Comparison of ENCODE assay signal across 20 cellular contexts in the genomic region with DNA sequence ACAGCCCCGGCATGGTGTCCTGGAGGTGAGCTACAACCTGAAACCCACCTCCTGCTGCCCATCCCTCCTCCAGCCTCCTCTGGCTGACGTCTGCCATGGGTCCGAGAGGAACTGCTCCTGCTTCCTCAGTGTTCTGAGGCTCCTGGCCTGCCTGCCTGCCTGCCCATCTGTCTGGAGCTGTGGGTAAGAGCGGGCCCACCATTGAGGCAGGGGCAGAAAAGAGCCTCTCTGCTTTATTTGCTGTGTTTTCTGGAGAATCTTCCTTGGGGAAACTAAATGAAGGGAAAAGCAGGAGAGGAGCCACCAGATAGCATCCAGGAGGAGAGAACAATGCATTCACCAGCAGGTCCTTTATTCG. TPM values are rescaled to one million over a fixed set of nuclear protein-coding genes. Genes with fewer than 3 reads are reported as not detected.
DNase-seq lines count a peak whose midpoint lies in the region; ATAC-seq and TF ChIP-seq lines count a peak whose summit lies in the region.
"Had no signal": no experiment of that assay in that cellular context is flagged by ENCODE, and none has a peak within 500 bp of the region (broad histone marks: within the 10 kb centered on the region; RNA-seq: fewer than 3 reads in every experiment).

No MANE protein-coding gene starts in this region.

- H3K9me3 ChIP-seq in heart right ventricle (no peaks in the 10 kb centered on the region), aorta (ENCODE audit: control insufficient read depth, low read length) (no peaks in the 10 kb centered on the region), Peyer's patch (no peaks in the 10 kb centered on the region), SJCRH30 (replicated peaks) (no peaks in the 10 kb centered on the region)
- H3K9me3 ChIP-seq: A549, HAP-1 had no signal

- H3K4me3 Mint-ChIP-seq in neural crest cell: peak overlapping the region; percentile 12
- no peak overlapping the region for H3K4me3 Mint-ChIP-seq in stimulated activated naive B cell treated with anti-CD40 and anti-IgM and Interleukin-4, amounts not matched to agents 10 μg/mL and 1 μg/mL and 100 μg/mL, for 72 hours

- peaks cover 61% of the 10 kb centered on the region for H3K27me3 Mint-ChIP-seq in neural crest cell (ENCODE audit: low read depth)
- H3K27me3 Mint-ChIP-seq in stimulated activated naive B cell treated with anti-CD40 and anti-IgM and Interleukin-4, amounts not matched to agents 10 μg/mL and 1 μg/mL and 100 μg/mL, for 72 hours: peaks cover 81 to 90% of the 10 kb centered on the region in 2 donors

- no peaks in the 10 kb centered on the region for H3K36me3 Mint-ChIP-seq in neural crest cell (ENCODE audit: low read depth)
- no peaks in the 10 kb centered on the region for H3K36me3 Mint-ChIP-seq in stimulated activated naive B cell treated with anti-CD40 and anti-IgM and Interleukin-4, amounts not matched to agents 10 μg/mL and 1 μg/mL and 100 μg/mL, for 72 hours
- H3K36me3 Mint-ChIP-seq: CD4-positive, alpha-beta memory T cell had no signal

- no peak overlapping the region for H3K27ac Mint-ChIP-seq in neural crest cell (ENCODE audit: unreplicated experiment)
- H3K27ac Mint-ChIP-seq in stimulated activated naive B cell treated with anti-CD40 and anti-IgM and Interleukin-4, amounts not matched to agents 10 μg/mL and 1 μg/mL and 100 μg/mL, for 72 hours: peak overlapping the region; percentile 42
- H3K27ac Mint-ChIP-seq: CD4-positive, alpha-beta memory T cell had no signal

- ATAC-seq in heart right ventricle (no peak), aorta (ENCODE audit: low FRiP score) (no peak)
- no peak for ATAC-seq in stimulated activated naive B cell treated with anti-CD40 and anti-IgM and Interleukin-4, amounts not matched to agents 10 μg/mL and 1 μg/mL and 100 μg/mL, for 72 hours (replicated peaks)
- ATAC-seq: A549 had no signal

- TF ChIP-seq POLR2A in Peyer's patch (IDR thresholded peaks at IDR 0.05): no peak

- no peaks in the 10 kb centered on the region for H3K9me3 Mint-ChIP-seq in neural crest cell
- H3K9me3 Mint-ChIP-seq in stimulated activated naive B cell treated with anti-CD40 and anti-IgM and Interleukin-4, amounts not matched to agents 10 μg/mL and 1 μg/mL and 100 μg/mL, for 72 hours: no peaks in the 10 kb centered on the region

- no peak for TF ChIP-seq CTCF in heart right ventricle (IDR thresholded peaks at IDR 0.05)
- no peak for TF ChIP-seq CTCF in neural crest cell (conservative IDR thresholded peaks at IDR 0.05)
- TF ChIP-seq CTCF in Peyer's patch (IDR thresholded peaks at IDR 0.05): no peak

- DNase-seq in cardiac septum (ENCODE audit: low spot score) (peak; percentile 58), heart right ventricle (no peak), neural crest cell (ENCODE audit: low read depth, low spot score) (no peak), aorta (peak in 1 of 2 donors; percentile 48), Peyer's patch (no peak), SJCRH30 (no peak), NCI-H446 treated with DMSO at 0.1 percent for 48 hours (lab: John Stamatoyannopoulos, UW) (no peak)
- no peak for DNase-seq in stimulated activated naive B cell treated with anti-CD40 and anti-IgM and Interleukin-4, amounts not matched to agents 10 μg/mL and 1 μg/mL and 100 μg/mL, for 72 hours
- DNase-seq: 8988T; ACHN; C1 segment of cervical spinal cord; Calu3; CD4-positive, alpha-beta memory T cell; COR-L47; DMS53; DMS79 treated with DMSO at 0.1 percent for 48 hours; GF-D8; GOT3 had no signal

- H3K4me1 Mint-ChIP-seq in neural crest cell: peaks cover 24% of the 10 kb centered on the region
- H3K4me1 Mint-ChIP-seq in stimulated activated naive B cell treated with anti-CD40 and anti-IgM and Interleukin-4, amounts not matched to agents 10 μg/mL and 1 μg/mL and 100 μg/mL, for 72 hours: peaks cover 19 to 27% of the 10 kb centered on the region in 2 donors

- WGBS in heart right ventricle, 2 donors: 94 to 96% methylated on average over 5 of the region's 5 CpGs
- 74 to 75% methylated on average over 5 of the region's 5 CpGs for WGBS in aorta, 2 donors

- H3K4me3 ChIP-seq in heart right ventricle: no peak overlapping the region
- no peak overlapping the region for H3K4me3 ChIP-seq in aorta (ENCODE audit: low read length in 2 of 2)
- no peak overlapping the region for H3K4me3 ChIP-seq in Peyer's patch
- no peak overlapping the region for H3K4me3 ChIP-seq in SJCRH30
- H3K4me3 ChIP-seq: A549, HAP-1 had no signal

- H3K36me3 ChIP-seq in heart right ventricle (no peaks in the 10 kb centered on the region), aorta (ENCODE audit: control insufficient read depth in 1 of 2, insufficient read depth in 2 of 2, low read length in 1 of 2) (no peaks in the 10 kb centered on the region), Peyer's patch (no peaks in the 10 kb centered on the region), SJCRH30 (no peaks in the 10 kb centered on the region)
- H3K36me3 ChIP-seq: HAP-1 had no signal

- H3K27me3 ChIP-seq in heart right ventricle: peaks cover 16 to 97% (median 64%) of the 10 kb centered on the region in 7 donors
- H3K27me3 ChIP-seq in aorta (ENCODE audit: control insufficient read depth in 1 of 2, insufficient read depth in 2 of 2, low read length in 1 of 2): no peaks in the 10 kb centered on the region
- H3K27me3 ChIP-seq in Peyer's patch: peaks cover 3 to 35% of the 10 kb centered on the region in 2 donors
- H3K27me3 ChIP-seq in SJCRH30: no peaks in the 10 kb centered on the region

- intact Hi-C loops in cardiac septum (cut with DNase I): loop anchor here (5.0 kb wide), 2 partner anchors 595 to 750 kb away; no protein-coding TSS in a partner anchor
- intact Hi-C loops in heart right ventricle (cut with DNase I): loop anchor here in 7 of 10 donors (2.0 to 10.0 kb wide), 9 partner anchors 82 to 1035 kb away; no protein-coding TSS in a partner anchor
- intact Hi-C loops in aorta (cut with DNase I): loop anchor here (2.0 to 5.0 kb wide), 3 partner anchors 595 to 1095 kb away; no protein-coding TSS in a partner anchor

- H3K27ac ChIP-seq in heart right ventricle: no peak overlapping the region
- H3K27ac ChIP-seq in aorta (ENCODE audit: low read depth in 1 of 2, low read length in 2 of 2): peak overlapping the region; percentile 10 to 59
- H3K27ac ChIP-seq in Peyer's patch: no peak overlapping the region
- no peak overlapping the region for H3K27ac ChIP-seq in SJCRH30
- H3K27ac ChIP-seq: A549 had no signal

- H3K4me1 ChIP-seq in heart right ventricle: peaks cover 3 to 25% (median 17%) of the 10 kb centered on the region in 9 donors
- no peaks in the 10 kb centered on the region for H3K4me1 ChIP-seq in aorta (ENCODE audit: control insufficient read depth in 1 of 2, insufficient read depth in 2 of 2, low read length in 2 of 2)
- peaks cover 7 to 33% (median 15%) of the 10 kb centered on the region in 4 donors for H3K4me1 ChIP-seq in Peyer's patch
- H3K4me1 ChIP-seq in SJCRH30: no peaks in the 10 kb centered on the region

RNA-seq across cellular contexts. Expression of a gene that starts 7.4 kb away (rescaled TPM):
- total RNA-seq in cardiac septum: 6.4 TPM
- total RNA-seq in heart right ventricle: 1 to 10 TPM; 2.8 to 7.4 (median 4.3) TPM
- polyA plus RNA-seq in heart right ventricle: 1 to 10 TPM; 3.0 to 3.6 TPM
- 1.7 and 1.8 TPM in 2 replicates for total RNA-seq in neural crest cell
- total RNA-seq in aorta: 100 to 1,000 TPM in 1 of 2 donors, 10 to 100 TPM in 1; 88.8 to 134 TPM
- polyA plus RNA-seq in aorta: 10 to 100 TPM; 18.5 to 52.5 TPM
- 1 to 10 TPM in 3 of 4 donors, not detected in 1; 1.6 to 3.3 (median 2.7) TPM for total RNA-seq in Peyer's patch
- 7.2 TPM in 2 replicates for total RNA-seq in SJCRH30 (2014; rRNA removed; shearing (Covaris generic))
- total RNA-seq: CD4-positive, alpha-beta memory T cell had no signal
- polyA plus RNA-seq: CD4-positive, alpha-beta memory T cell had no signal

Comparison
In these comparisons a context has a peak if more than half of its experiments do, and no peak if none do; other contexts are left out.
1. H3K27ac ChIP-seq: peak in aorta (2 of 2); none in heart right ventricle (0 of 10), Peyer's patch (0 of 4) and SJCRH30 (single experiment).
2. RNA of a gene that starts 7.4 kb away (total RNA-seq): 88.8 to 134 TPM in aorta; 7.2 TPM in SJCRH30, 6.4 TPM in cardiac septum (single experiment), 2.8 to 7.4 TPM in heart right ventricle, 1.6 to 3.3 TPM in Peyer's patch and 1.7 to 1.8 TPM in neural crest cell; every median in the first group is over 10 times any median in the second.